14 cellular contexts compared by ENCODE assay signal in genomic region chr15:70234256-70234965, GRCh38.
DNase-seq lines count a peak whose midpoint lies in the region; ATAC-seq, FAIRE-seq and TF ChIP-seq lines count a peak whose summit lies in the region.
"Had no signal": no experiment of that assay in that cellular context is flagged by ENCODE, and none has a peak within 500 bp of the region (broad histone marks: within the 10 kb centered on the region; RNA-seq: fewer than 3 reads in every experiment).

No MANE protein-coding gene starts in this region.

- H3K79me1 ChIP-seq in IMR-90 (ENCODE audit: low read depth in 1 of 2, low read length in 2 of 2): no peaks in the 10 kb centered on the region

- H3K9ac ChIP-seq in IMR-90 (ENCODE audit: low read depth, low read length) (no peak overlapping the region), astrocyte (ENCODE audit: low read length) (no peak overlapping the region)

- H3K4ac ChIP-seq in IMR-90 (ENCODE audit: low read depth, low read length): no peak overlapping the region

- H3K4me2 ChIP-seq in IMR-90 (ENCODE audit: low read depth, low read length) (no peak overlapping the region), astrocyte (ENCODE audit: low read length) (peak overlapping the region; percentile 48)

- peak; percentile 88 for FAIRE-seq in astrocyte (lab: Jason Lieb, UNC)

- ATAC-seq in IMR-90 (ENCODE audit: low read depth) (peak; percentile 62), GM19455 (IDR thresholded peaks at IDR 0.05; ENCODE audit: unreplicated experiment) (no peak), HG02588 (IDR thresholded peaks at IDR 0.05; ENCODE audit: unreplicated experiment) (no peak)

- in situ Hi-C loops in IMR-90 (cut with MboI; ENCODE audit: low sequenced_read_pairs): no loop called here

- no peak overlapping the region for H2AK5ac ChIP-seq in IMR-90 (ENCODE audit: low read depth, low read length)

- H2BK5ac ChIP-seq in IMR-90 (ENCODE audit: low read depth, low read length, poor library complexity, severe bottlenecking): no peak overlapping the region

- intact Hi-C loops in IMR-90 (cut with micrococcal nuclease): no loop called here

- no peaks in the 10 kb centered on the region for H3K79me2 ChIP-seq in astrocyte (ENCODE audit: insufficient read depth, low read length)

- no TSS peak for BruUV-seq in IMR-90 (replicated peaks; lab: Mats Ljungman, UMichigan)

- H4K8ac ChIP-seq in IMR-90 (ENCODE audit: low read depth in 2 of 2, low read length in 2 of 2): no peak overlapping the region

- H3K27ac ChIP-seq in IMR-90 (ENCODE audit: insufficient read depth, low read length) (no peak overlapping the region), astrocyte (ENCODE audit: low read depth, low read length) (no peak overlapping the region)
- H3K27ac ChIP-seq: vagina had no signal

- H3K27ac Mint-ChIP-seq in astrocyte (ENCODE audit: unreplicated experiment): peak overlapping the region; percentile 64
- peak overlapping the region; percentile 86 for H3K27ac Mint-ChIP-seq in mesothelial cell of epicardium

- no peak overlapping the region for H2BK20ac ChIP-seq in IMR-90 (ENCODE audit: low read depth, low read length)

- H4K20me1 ChIP-seq in IMR-90 (ENCODE audit: insufficient read depth, low read length): no peaks in the 10 kb centered on the region
- no peaks in the 10 kb centered on the region for H4K20me1 ChIP-seq in astrocyte (ENCODE audit: insufficient read depth, low read length)

- H3K14ac ChIP-seq in IMR-90 (replicated peaks; ENCODE audit: low read depth, low read length): no peak overlapping the region

- CTCF ChIA-PET in IMR-90 (lab: Yijun Ruan, JAX): interaction anchor here (0.6 kb wide), 2 partner anchors 96 to 186 kb away, joined by 3 read pairs; no protein-coding TSS in a partner anchor

- POLR2A ChIA-PET in IMR-90 (lab: Charles Lee; ENCODE audit: unreplicated experiment): interaction anchor here (0.6 kb wide), 1 partner anchor 700 kb away, joined by 4 read pairs; no protein-coding TSS in a partner anchor

- H3K27me3 Mint-ChIP-seq in astrocyte (ENCODE audit: low read depth, unreplicated experiment) (peaks cover 21% of the 10 kb centered on the region), mesothelial cell of epicardium (ENCODE audit: low read depth) (peaks cover 4% of the 10 kb centered on the region)

- H3K56ac ChIP-seq in IMR-90 (ENCODE audit: extremely low read depth, insufficient read depth, low read length): no peak overlapping the region

- TF ChIP-seq CTCF in IMR-90 (conservative IDR thresholded peaks at IDR 0.05; ENCODE audit: low read depth, low read length) (no peak), astrocyte (IDR thresholded peaks at IDR 0.05; ENCODE audit: insufficient read depth, low read depth, low read length) (no peak), mesothelial cell of epicardium (IDR thresholded peaks at IDR 0.05; ENCODE audit: unreplicated experiment) (no peak), GM20000 (IDR thresholded peaks at IDR 0.05; ENCODE audit: extremely low read depth, missing control alignments) (no peak)

- no peak overlapping the region for H4K91ac ChIP-seq in IMR-90 (ENCODE audit: insufficient read depth, low read depth, low read length)

- H3K9me1 ChIP-seq in IMR-90 (ENCODE audit: insufficient read depth, low read length): no peaks in the 10 kb centered on the region

- dilution Hi-C loops in IMR-90 (cut with HindIII; ENCODE audit: low sequenced_read_pairs, unreplicated experiment): no loop called here

- no peak overlapping the region for H4K5ac ChIP-seq in IMR-90 (ENCODE audit: low read depth, low read length)

- 65% methylated on average over 4 of the region's 11 CpGs; no CpG with 5 or more reads in 1 of the 2 experiments for WGBS in IMR-90 (ENCODE audit: extremely low coverage in 2 of 2, insufficient read length in 1 of 2), 2 experiments

- no peaks in the 10 kb centered on the region for H3K36me3 Mint-ChIP-seq in astrocyte (ENCODE audit: low read depth, unreplicated experiment)
- peaks cover 9% of the 10 kb centered on the region for H3K36me3 Mint-ChIP-seq in mesothelial cell of epicardium

- H3K27me3 ChIP-seq in IMR-90 (ENCODE audit: control insufficient read depth, insufficient read depth, low read length) (peaks cover 18% of the 10 kb centered on the region), astrocyte (ENCODE audit: insufficient read depth, low read length) (no peaks in the 10 kb centered on the region), H7 (ENCODE audit: control insufficient read depth, insufficient read depth, low read length) (no peaks in the 10 kb centered on the region)
- H3K27me3 ChIP-seq: vagina had no signal

- peaks cover 2% of the 10 kb centered on the region; the same call in 1 of the 2 replicates for H3K9me3 ChIP-seq in IMR-90 (ENCODE audit: control insufficient read depth, insufficient read depth, low read length)
- no peaks in the 10 kb centered on the region for H3K9me3 ChIP-seq in astrocyte (ENCODE audit: insufficient read depth, low read depth, low read length)

- H3K4me1 Mint-ChIP-seq in astrocyte (ENCODE audit: low read depth, unreplicated experiment) (peaks cover 26% of the 10 kb centered on the region), mesothelial cell of epicardium (peaks cover 23% of the 10 kb centered on the region)

- peaks cover 16% of the 10 kb centered on the region for H3K9me3 Mint-ChIP-seq in astrocyte (ENCODE audit: unreplicated experiment)
- peaks cover 30% of the 10 kb centered on the region for H3K9me3 Mint-ChIP-seq in mesothelial cell of epicardium

- DNase-seq in EL (peak; percentile 90), IMR-90 (peak; percentile 60), astrocyte (ENCODE audit: low read depth) (peak; percentile 73), mesothelial cell of epicardium (ENCODE audit: low spot score in 2 of 2, unreplicated experiment in 2 of 2) (no peak), H7 (no peak), GM20000 (ENCODE audit: low spot score) (no peak)
- DNase-seq: Calu3, midbrain, NCI-H2029, retina, T-helper 9 cell had no signal

- no peak overlapping the region for H3K4me3 ChIP-seq in IMR-90 (ENCODE audit: insufficient read depth, low read depth, low read length)
- H3K4me3 ChIP-seq in astrocyte (ENCODE audit: insufficient read depth, low read depth, low read length): no peak overlapping the region
- no peak overlapping the region for H3K4me3 ChIP-seq in H7 (ENCODE audit: insufficient read depth, low read depth, low read length)
- H3K4me3 ChIP-seq: vagina had no signal

- H3K18ac ChIP-seq in IMR-90 (ENCODE audit: low read depth, low read length): no peak overlapping the region

- H3K4me3 Mint-ChIP-seq in astrocyte (ENCODE audit: unreplicated experiment): no peak overlapping the region
- no peak overlapping the region for H3K4me3 Mint-ChIP-seq in mesothelial cell of epicardium

- peaks cover 2% of the 10 kb centered on the region; the same call in 1 of the 2 replicates for H3K4me1 ChIP-seq in IMR-90 (ENCODE audit: control insufficient read depth, insufficient read depth, low read length)
- H3K4me1 ChIP-seq in astrocyte (ENCODE audit: insufficient read depth, low read length): peaks cover 28% of the 10 kb centered on the region
- H3K4me1 ChIP-seq: vagina had no signal

- H2AK9ac ChIP-seq in IMR-90 (replicated peaks; ENCODE audit: low read depth, low read length, poor library complexity): no peak overlapping the region

- H2AFZ ChIP-seq in IMR-90 (replicated peaks; ENCODE audit: low read length, poor library complexity) (no peak overlapping the region), astrocyte (ENCODE audit: low read depth, low read length) (no peak overlapping the region)

- no peak overlapping the region for H2BK120ac ChIP-seq in IMR-90 (ENCODE audit: low read depth, low read length)

- H3K36me3 ChIP-seq in IMR-90 (ENCODE audit: control insufficient read depth, insufficient read depth, low read length): no peaks in the 10 kb centered on the region
- H3K36me3 ChIP-seq in astrocyte (ENCODE audit: insufficient read depth, low read length): no peaks in the 10 kb centered on the region
- no peaks in the 10 kb centered on the region for H3K36me3 ChIP-seq in H7 (replicated peaks; ENCODE audit: control insufficient read depth, insufficient read depth, low read length)
- H3K36me3 ChIP-seq: vagina had no signal

- TF ChIP-seq RAD21 in IMR-90 (IDR thresholded peaks at IDR 0.05; ENCODE audit: low read length): no peak

- H3K23ac ChIP-seq in IMR-90 (ENCODE audit: low read depth, low read length): no peak overlapping the region

- H2BK15ac ChIP-seq in IMR-90 (ENCODE audit: low read depth, low read length): no peak overlapping the region

- TF ChIP-seq POLR2A in IMR-90 (IDR thresholded peaks at IDR 0.05; ENCODE audit: low read depth, low read length): no peak

TF ChIP-seq in IMR-90, 13 proteins besides CTCF, POLR2A, EP300 and RAD21:
- TF ChIP-seq CHD1 (IDR thresholded peaks at IDR 0.05; ENCODE audit: low read depth, low read length) (no peak), MAZ (IDR thresholded peaks at IDR 0.05; ENCODE audit: borderline replicate concordance, low read depth, low read length) (no peak), USF2 (IDR thresholded peaks at IDR 0.05; ENCODE audit: low read depth, low read length) (no peak), CEBPB (IDR thresholded peaks at IDR 0.05; ENCODE audit: low read depth, low read length) (no peak), ELK1 (IDR thresholded peaks at IDR 0.05; ENCODE audit: borderline replicate concordance, low read depth, low read length) (no peak)
TF ChIP-seq in IMR-90: peak in this region for 0.

Comparison
In these comparisons a context has a peak if more than half of its experiments do, and no peak if none do; other contexts are left out.
1. DNase-seq: peak in EL (single experiment), IMR-90 (single experiment) and astrocyte (single experiment); none in mesothelial cell of epicardium (0 of 2), H7 (single experiment) and GM20000 (single experiment).